8 cellular contexts compared by ENCODE assay signal in genomic region chr6:16836186-16836981, GRCh38.
A peak's percentile ranks its signal among the peaks of the same experiment; 100 is the strongest.
DNase-seq lines count a peak whose midpoint lies in the region; ATAC-seq and TF ChIP-seq lines count a peak whose summit lies in the region.

No MANE protein-coding gene starts in this region.

- POLR2A ChIA-PET in activated B cell treated with CpG ODN at 0.5 μM for 24 hours (lab: Charles Lee): no interaction called here

- peaks cover 4% of the 10 kb centered on the region for H3K27me3 Mint-ChIP-seq in activated B cell treated with CpG ODN at 0.5 μM for 24 hours

- intact Hi-C loops in activated B cell treated with CpG ODN at 0.5 μM for 24 hours (cut with micrococcal nuclease): no loop called here
- intact Hi-C loops in lower lobe of right lung (cut with DNase I): no loop called here

- no peaks in the 10 kb centered on the region for H3K9me3 ChIP-seq in lower lobe of right lung

- ATAC-seq in activated CD4-positive, CD25-positive, alpha-beta regulatory T cell treated with anti-CD3 and anti-CD28 coated beads, Interleukin-2, amount 50 U/mL, for 24 hours: peak; percentile 68
- ATAC-seq in HG02763 (IDR thresholded peaks at IDR 0.05; ENCODE audit: unreplicated experiment) (peak; percentile 81), activated B cell treated with CpG ODN at 0.5 μM for 24 hours (ENCODE audit: low read depth) (no peak), lower lobe of right lung (no peak)

- no peaks in the 10 kb centered on the region for H3K9me3 Mint-ChIP-seq in activated B cell treated with CpG ODN at 0.5 μM for 24 hours

- no peaks in the 10 kb centered on the region for H3K4me1 ChIP-seq in lower lobe of right lung

- CTCF ChIA-PET in activated B cell treated with CpG ODN at 0.5 μM for 24 hours (lab: Charles Lee): no interaction called here

- DNase-seq in activated CD4-positive, CD25-positive, alpha-beta regulatory T cell (lab: John Stamatoyannopoulos, UW): no peak
- DNase-seq in activated B cell treated with CpG ODN at 0.5 μM for 24 hours (no peak), lower lobe of right lung (no peak), NCI-H748 treated with DMSO at 0.1 percent for 48 hours (lab: John Stamatoyannopoulos, UW) (no peak), NCI-H82 (lab: John Stamatoyannopoulos, UW) (no peak)
- DNase-seq in stimulated activated CD4-positive, alpha-beta T cell treated with anti-CD3 and anti-CD28 coated beads, Interleukin-12 subunit alpha, Interleukin-12 subunit beta, amount 100 ng/mL, for 4 hours: no peak

- no peak overlapping the region for H3K27ac Mint-ChIP-seq in activated B cell treated with CpG ODN at 0.5 μM for 24 hours

- H3K4me1 Mint-ChIP-seq in activated B cell treated with CpG ODN at 0.5 μM for 24 hours: peaks cover 6% of the 10 kb centered on the region

- peak overlapping the region; percentile 57 for H3K27ac ChIP-seq in lower lobe of right lung

- no peaks in the 10 kb centered on the region for H3K36me3 Mint-ChIP-seq in activated B cell treated with CpG ODN at 0.5 μM for 24 hours (ENCODE audit: low read depth)

- TF ChIP-seq CTCF in activated B cell treated with CpG ODN at 0.5 μM for 24 hours (IDR thresholded peaks at IDR 0.05) (no peak), lower lobe of right lung (IDR thresholded peaks at IDR 0.05) (no peak)

- H3K4me3 ChIP-seq in lower lobe of right lung: peak overlapping the region; percentile 17

- no peaks in the 10 kb centered on the region for H3K27me3 ChIP-seq in lower lobe of right lung (ENCODE audit: low read depth)

- no peaks in the 10 kb centered on the region for H3K36me3 ChIP-seq in lower lobe of right lung

- H3K4me3 Mint-ChIP-seq in activated B cell treated with CpG ODN at 0.5 μM for 24 hours: peak overlapping the region; percentile 3

Comparison
In these comparisons a context has a peak if more than half of its experiments do, and no peak if none do; other contexts are left out.
1. ATAC-seq: peak in activated CD4-positive, CD25-positive, alpha-beta regulatory T cell treated with anti-CD3 and anti-CD28 coated beads, Interleukin-2, amount 50 U/mL, for 24 hours (2 of 2) and HG02763 (single experiment); none in activated B cell treated with CpG ODN at 0.5 μM for 24 hours (single experiment) and lower lobe of right lung (0 of 2).